11 cellular contexts compared by ENCODE assay signal in genomic region chr6:96907498-96907897, GRCh38. TPM values are rescaled to one million over a fixed set of nuclear protein-coding genes. Genes with fewer than 3 reads are reported as not detected.
DNase-seq lines count a peak whose midpoint lies in the region; ATAC-seq and TF ChIP-seq lines count a peak whose summit lies in the region.
"Had no signal": no experiment of that assay in that cellular context is flagged by ENCODE, and none has a peak within 500 bp of the region (broad histone marks: within the 10 kb centered on the region; RNA-seq: fewer than 3 reads in every experiment).

No MANE protein-coding gene starts in this region.

- ATAC-seq in HG03060 (IDR thresholded peaks at IDR 0.05; ENCODE audit: low read depth, unreplicated experiment): peak; percentile 93

- no peaks in the 10 kb centered on the region for H3K4me1 ChIP-seq in Caco-2

- DNase-seq in stimulated activated naive CD4-positive, alpha-beta T cell treated with Interleukin-2 at 50 U/mL for 16 hours (lab: John Stamatoyannopoulos, UW): peak; percentile 20
- no peak for DNase-seq in stimulated activated naive CD4-positive, alpha-beta T cell (lab: John Stamatoyannopoulos, UW)
- no peak for DNase-seq in activated T-helper 1 cell treated with anti-CD3 and anti-CD28 coated beads, Interleukin-12 subunit alpha, Interleukin-12 subunit beta, Interleukin-2, Interleukin-4 antibody, amounts not matched to agents 30 ng/mL and 10 ng/mL and 1 ng/mL, durations not matched to agents 14 hours and 24 hours and 36 hours (ENCODE audit: low spot score)
- DNase-seq in NCI-H146 treated with DMSO at 0.1 percent for 48 hours (lab: John Stamatoyannopoulos, UW; ENCODE audit: unreplicated experiment) (no peak), GOT3 (lab: John Stamatoyannopoulos, UW) (no peak), Caco-2 (no peak), dorsolateral prefrontal cortex (no peak)
- DNase-seq: dermis blood vessel endothelial cell, midbrain had no signal

- H3K36me3 ChIP-seq in Caco-2 (ENCODE audit: control insufficient read depth, insufficient read depth, low read length): no peaks in the 10 kb centered on the region

- H3K27me3 ChIP-seq in Caco-2 (replicated peaks; ENCODE audit: control insufficient read depth, insufficient read depth, low read length) (no peaks in the 10 kb centered on the region), dorsolateral prefrontal cortex (no peaks in the 10 kb centered on the region)

- no peak for TF ChIP-seq CTCF in Caco-2 (IDR thresholded peaks at IDR 0.05; ENCODE audit: insufficient read depth in 1 of 2, low read depth in 1 of 2, low read length in 1 of 2, severe bottlenecking in 1 of 2, unreplicated experiment in 1 of 2)
- no peak for TF ChIP-seq CTCF in dorsolateral prefrontal cortex (IDR thresholded peaks at IDR 0.05 in 54 of 56, conservative IDR thresholded peaks at IDR 0.05 in 2 of 56; ENCODE audit: low read depth in 1 of 56, partially characterized antibody in 56 of 56)

- no peak overlapping the region for H3K27ac Mint-ChIP-seq in activated T-helper 1 cell treated with anti-CD3 and anti-CD28 coated beads, Interleukin-12 subunit alpha, Interleukin-12 subunit beta, Interleukin-2, Interleukin-4 antibody, amounts not matched to agents 30 ng/mL and 10 ng/mL and 1 ng/mL, durations not matched to agents 14 hours and 24 hours and 36 hours
- no peak overlapping the region for H3K27ac Mint-ChIP-seq in Caco-2 (ENCODE audit: unreplicated experiment)
- H3K27ac Mint-ChIP-seq: CD4-positive, CD25-positive, alpha-beta regulatory T cell had no signal

- CTCF ChIA-PET in Caco-2 (lab: Charles Lee): no interaction called here

- H3K27ac ChIP-seq in dorsolateral prefrontal cortex: peak overlapping the region in 7 of 59 donors; percentile 7 to 53 (median 25)

- intact Hi-C loops in activated T-helper 1 cell treated with anti-CD3 and anti-CD28 coated beads, Interleukin-12 subunit alpha, Interleukin-12 subunit beta, Interleukin-2, Interleukin-4 antibody, amounts not matched to agents 30 ng/mL and 10 ng/mL and 1 ng/mL, durations not matched to agents 14 hours and 24 hours and 36 hours (cut with micrococcal nuclease): loop anchor here (1.0 to 5.0 kb wide), 3 partner anchors 10 to 205 kb away; partner anchors contain the start of genes KLHL32 and NDUFAF4
- intact Hi-C loops in Caco-2 (cut with micrococcal nuclease; ENCODE audit: unreplicated experiment): no loop called here
- intact Hi-C loops in dorsolateral prefrontal cortex (cut with DNase I): no loop called here

- H3K9me3 Mint-ChIP-seq in activated T-helper 1 cell treated with anti-CD3 and anti-CD28 coated beads, Interleukin-12 subunit alpha, Interleukin-12 subunit beta, Interleukin-2, Interleukin-4 antibody, amounts not matched to agents 30 ng/mL and 10 ng/mL and 1 ng/mL, durations not matched to agents 14 hours and 24 hours and 36 hours: no peaks in the 10 kb centered on the region
- H3K9me3 Mint-ChIP-seq in Caco-2 (ENCODE audit: unreplicated experiment): no peaks in the 10 kb centered on the region

- POLR2A ChIA-PET in Caco-2 (lab: Charles Lee): no interaction called here

- H3K36me3 Mint-ChIP-seq in activated T-helper 1 cell treated with anti-CD3 and anti-CD28 coated beads, Interleukin-12 subunit alpha, Interleukin-12 subunit beta, Interleukin-2, Interleukin-4 antibody, amounts not matched to agents 30 ng/mL and 10 ng/mL and 1 ng/mL, durations not matched to agents 14 hours and 24 hours and 36 hours (ENCODE audit: low read depth): no peaks in the 10 kb centered on the region
- no peaks in the 10 kb centered on the region for H3K36me3 Mint-ChIP-seq in Caco-2 (ENCODE audit: insufficient read depth, unreplicated experiment)
- H3K36me3 Mint-ChIP-seq: CD4-positive, CD25-positive, alpha-beta regulatory T cell had no signal

- H3K9me3 ChIP-seq in Caco-2: no peaks in the 10 kb centered on the region

- no TSS peak for BruUV-seq in Caco-2 (replicated peaks; lab: Mats Ljungman, UMichigan)

- no peak overlapping the region for H3K4me3 ChIP-seq in Caco-2 (ENCODE audit: low read depth, low read length)
- no peak overlapping the region for H3K4me3 ChIP-seq in dorsolateral prefrontal cortex

- H3K4me3 Mint-ChIP-seq in activated T-helper 1 cell treated with anti-CD3 and anti-CD28 coated beads, Interleukin-12 subunit alpha, Interleukin-12 subunit beta, Interleukin-2, Interleukin-4 antibody, amounts not matched to agents 30 ng/mL and 10 ng/mL and 1 ng/mL, durations not matched to agents 14 hours and 24 hours and 36 hours: peak overlapping the region; percentile 6
- no peak overlapping the region for H3K4me3 Mint-ChIP-seq in Caco-2 (ENCODE audit: unreplicated experiment)
- H3K4me3 Mint-ChIP-seq: CD4-positive, CD25-positive, alpha-beta regulatory T cell had no signal

- H3K4me1 Mint-ChIP-seq in activated T-helper 1 cell treated with anti-CD3 and anti-CD28 coated beads, Interleukin-12 subunit alpha, Interleukin-12 subunit beta, Interleukin-2, Interleukin-4 antibody, amounts not matched to agents 30 ng/mL and 10 ng/mL and 1 ng/mL, durations not matched to agents 14 hours and 24 hours and 36 hours (ENCODE audit: low read depth): peaks cover 14% of the 10 kb centered on the region
- no peaks in the 10 kb centered on the region for H3K4me1 Mint-ChIP-seq in Caco-2 (ENCODE audit: low read depth, unreplicated experiment)

- H3K27me3 Mint-ChIP-seq in activated T-helper 1 cell treated with anti-CD3 and anti-CD28 coated beads, Interleukin-12 subunit alpha, Interleukin-12 subunit beta, Interleukin-2, Interleukin-4 antibody, amounts not matched to agents 30 ng/mL and 10 ng/mL and 1 ng/mL, durations not matched to agents 14 hours and 24 hours and 36 hours (ENCODE audit: insufficient read depth): peaks cover 1% of the 10 kb centered on the region
- H3K27me3 Mint-ChIP-seq in Caco-2 (ENCODE audit: insufficient read depth, unreplicated experiment): peaks cover 17% of the 10 kb centered on the region

RNA-seq across cellular contexts. Expression of gene NDUFAF4, which starts 9.8 kb away (rescaled TPM):
- total RNA-seq in activated T-helper 1 cell treated with anti-CD3 and anti-CD28 coated beads, Interleukin-12 subunit alpha, Interleukin-12 subunit beta, Interleukin-2, Interleukin-4 antibody, amounts not matched to agents 30 ng/mL and 10 ng/mL and 1 ng/mL, durations not matched to agents 14 hours and 24 hours and 36 hours: 73.4 and 74.1 TPM in 2 replicates
- total RNA-seq in Caco-2 (2022) (44.1 and 51.8 TPM in 2 replicates), dorsolateral prefrontal cortex (10 to 100 TPM; 23.6 to 75.9 (median 49.9) TPM)

RNA-seq across cellular contexts. Expression of gene KLHL32, which starts 17.0 kb away (rescaled TPM):
- 0.08 and 0.27 TPM in 2 replicates for total RNA-seq in activated T-helper 1 cell treated with anti-CD3 and anti-CD28 coated beads, Interleukin-12 subunit alpha, Interleukin-12 subunit beta, Interleukin-2, Interleukin-4 antibody, amounts not matched to agents 30 ng/mL and 10 ng/mL and 1 ng/mL, durations not matched to agents 14 hours and 24 hours and 36 hours
- 0.32 and 0.41 TPM in 2 replicates for total RNA-seq in Caco-2 (2022)
- total RNA-seq in dorsolateral prefrontal cortex: 100 to 1,000 TPM in 2 of 120 experiments, 10 to 100 TPM in 118; 17.2 to 117 (median 47.9) TPM
- total RNA-seq: dermis blood vessel endothelial cell had no signal

Comparison
In these comparisons a context has a peak if more than half of its experiments do, and no peak if none do; other contexts are left out.
1. RNA of gene KLHL32, which starts 17.0 kb away (total RNA-seq): 17.2 to 117 TPM in dorsolateral prefrontal cortex; 0.32 to 0.41 TPM in Caco-2 and 0.08 to 0.27 TPM in activated T-helper 1 cell treated with anti-CD3 and anti-CD28 coated beads, Interleukin-12 subunit alpha, Interleukin-12 subunit beta, Interleukin-2, Interleukin-4 antibody, amounts not matched to agents 30 ng/mL and 10 ng/mL and 1 ng/mL, durations not matched to agents 14 hours and 24 hours and 36 hours; every median in the first group is over 10 times any median in the second.